In genomic region chr9:127869310-127870152, GRCh38 we compare ENCODE assay signal across 8 cellular contexts. TPM values are rescaled to one million over a fixed set of nuclear protein-coding genes. Genes with fewer than 3 reads are reported as not detected.
DNase-seq lines count a peak whose midpoint lies in the region; ATAC-seq and TF ChIP-seq lines count a peak whose summit lies in the region.

No MANE protein-coding gene starts in this region.

- H3K4me2 ChIP-seq in DOHH2 (ENCODE audit: low read length): no peak overlapping the region

- ATAC-seq in HG02981 (IDR thresholded peaks at IDR 0.05; ENCODE audit: unreplicated experiment) (peak; percentile 65), lower lobe of right lung (peak; percentile 86 to 90), HG03565 (IDR thresholded peaks at IDR 0.05; ENCODE audit: unreplicated experiment) (no peak)

- H3K4me1 ChIP-seq in DOHH2 (ENCODE audit: control insufficient read depth, low read length): peaks cover 23% of the 10 kb centered on the region
- H3K4me1 ChIP-seq in lower lobe of right lung: peaks cover 57% of the 10 kb centered on the region

- H3K27me3 ChIP-seq in DOHH2 (ENCODE audit: control insufficient read depth, low read length): no peaks in the 10 kb centered on the region
- H3K27me3 ChIP-seq in lower lobe of right lung (ENCODE audit: low read depth): no peaks in the 10 kb centered on the region

- H3K27ac ChIP-seq in DOHH2 (ENCODE audit: low read depth, low read length): no peak overlapping the region
- peak overlapping the region; percentile 53 for H3K27ac ChIP-seq in lower lobe of right lung

- H3K9me3 ChIP-seq in DOHH2 (ENCODE audit: control insufficient read depth, insufficient read depth, low read length) (no peaks in the 10 kb centered on the region), lower lobe of right lung (no peaks in the 10 kb centered on the region)

- H3F3A ChIP-seq in DOHH2 (ENCODE audit: control insufficient read depth, insufficient read depth): 0 out of 2 replicates have a peak, but pooled peaks cover 8% of the 10 kb centered on the region

- no peaks in the 10 kb centered on the region for H3K79me2 ChIP-seq in DOHH2 (ENCODE audit: control insufficient read depth, low read length)

- no peak overlapping the region for H3K4me3 ChIP-seq in DOHH2 (ENCODE audit: low read length)
- H3K4me3 ChIP-seq in lower lobe of right lung: no peak overlapping the region

- intact Hi-C loops in lower lobe of right lung (cut with DNase I): no loop called here

- H3K9me2 ChIP-seq in DOHH2 (replicated peaks; ENCODE audit: control insufficient read depth, low read length): no peaks in the 10 kb centered on the region

- TF ChIP-seq CTCF in DOHH2 (IDR thresholded peaks at IDR 0.05; ENCODE audit: low read depth, low read length, poor library complexity, severe bottlenecking) (peak; percentile 95), lower lobe of right lung (IDR thresholded peaks at IDR 0.05) (peak; percentile 94)

- H3K36me3 ChIP-seq in DOHH2 (ENCODE audit: control insufficient read depth, low read length): no peaks in the 10 kb centered on the region
- peaks cover 46% of the 10 kb centered on the region for H3K36me3 ChIP-seq in lower lobe of right lung

- DNase-seq in NCI-H69 (lab: John Stamatoyannopoulos, UW) (peak; percentile 89), dermis blood vessel endothelial cell (peak; percentile 93), lower lobe of right lung (peak; percentile 92)
- peak; percentile 72 to 73 for DNase-seq in activated CD4-positive, alpha-beta T cell treated with anti-CD3 and anti-CD28 coated beads, Interleukin-2, amount 50 U/mL, for 4 hours
- peak; percentile 47 for DNase-seq in stimulated activated CD8-positive, alpha-beta memory T cell treated with anti-CD3 and anti-CD28 coated beads, Interleukin-12 subunit alpha, Interleukin-12 subunit beta, amount 100 ng/mL, for 24 hours (ENCODE audit: extremely low read depth)

- no peaks in the 10 kb centered on the region for H4K20me1 ChIP-seq in DOHH2 (ENCODE audit: control insufficient read depth, insufficient read depth, low read depth, low read length)

RNA-seq across cellular contexts. Expression of gene AK1, which starts 7.9 kb away (rescaled TPM):
- 22.0 and 42.2 TPM in 2 replicates for total RNA-seq in dermis blood vessel endothelial cell
- total RNA-seq in lower lobe of right lung: 185 TPM

RNA-seq across cellular contexts. Expression of gene ENG, which starts 15.1 kb away (rescaled TPM):
- total RNA-seq in dermis blood vessel endothelial cell (84.2 and 165 TPM in 2 replicates), lower lobe of right lung (323 TPM)

RNA-seq across cellular contexts. Expression of gene ST6GALNAC6, which starts 29.9 kb away (rescaled TPM):
- total RNA-seq in dermis blood vessel endothelial cell: 33.2 and 44.8 TPM in 2 replicates
- 82.0 TPM for total RNA-seq in lower lobe of right lung

RNA-seq across cellular contexts. Expression of gene ST6GALNAC4, which starts 47.3 kb away (rescaled TPM):
- total RNA-seq in dermis blood vessel endothelial cell: 50.0 and 98.0 TPM in 2 replicates
- 45.6 TPM for total RNA-seq in lower lobe of right lung
